Comparison of ENCODE assay signal across 9 cellular contexts in the genomic region with DNA sequence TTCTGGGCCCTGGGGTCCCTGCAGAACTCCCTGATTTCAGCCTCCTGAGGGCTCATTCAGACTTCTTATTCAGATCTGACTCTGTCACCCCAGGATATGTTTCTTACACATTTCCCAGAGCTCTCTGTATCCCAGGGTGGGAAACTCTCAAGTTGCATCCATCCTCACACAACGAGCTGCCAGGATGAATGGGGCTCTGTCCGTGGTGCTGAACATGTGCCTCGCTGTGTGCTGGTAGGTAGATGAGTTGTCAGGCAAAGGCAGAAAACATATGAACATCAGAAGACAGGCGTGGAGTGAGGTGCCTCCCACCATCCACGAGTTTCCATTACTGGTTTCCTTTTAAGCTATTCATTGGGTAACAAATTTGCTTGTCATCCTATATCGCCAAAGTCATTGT. TPM values are rescaled to one million over a fixed set of nuclear protein-coding genes. Genes with fewer than 3 reads are reported as not detected.
DNase-seq lines count a peak whose midpoint lies in the region; ATAC-seq, FAIRE-seq and TF ChIP-seq lines count a peak whose summit lies in the region.
"Had no signal": no experiment of that assay in that cellular context is flagged by ENCODE, and none has a peak within 500 bp of the region (broad histone marks: within the 10 kb centered on the region; RNA-seq: fewer than 3 reads in every experiment).

No MANE protein-coding gene starts in this region.

- TF ChIP-seq CTCF in H1 (IDR thresholded peaks at IDR 0.05; ENCODE audit: control extremely low read depth in 1 of 3, insufficient read depth in 1 of 3, low read depth in 1 of 3, low read length in 3 of 3): no peak

- no peak overlapping the region for H3K4ac ChIP-seq in H1 (replicated peaks; ENCODE audit: insufficient read length, low read depth, low read length)

- no peak overlapping the region for H2AFZ ChIP-seq in H1 (ENCODE audit: low read length)

- no peak for ATAC-seq in activated CD4-positive, CD25-positive, alpha-beta regulatory T cell treated with anti-CD3 and anti-CD28 coated beads, Interleukin-2, amount 50 U/mL, for 24 hours
- ATAC-seq in SK-N-SH treated with all-trans-retinoic acid at 6 μM for 48 hours: 0 out of 3 replicates have a peak, but pooled peaks have one; percentile 33
- no peak for ATAC-seq in GM21786 (IDR thresholded peaks at IDR 0.05; ENCODE audit: unreplicated experiment)

- no peak overlapping the region for H2BK20ac ChIP-seq in H1 (ENCODE audit: low read length)

- H4K20me1 ChIP-seq in H1 (replicated peaks in 1 of 2; ENCODE audit: control insufficient read depth in 1 of 2, insufficient read depth in 2 of 2, low read length in 2 of 2): peaks cover 0 to 3% of the 10 kb centered on the region in 2 experiments

- WGBS in H1 (ENCODE audit: extremely low coverage in 1 of 2, insufficient coverage in 1 of 2, insufficient read length in 1 of 2, insufficient replicate concordance in 2 of 2, low coverage in 1 of 2, low lambda C conversion rate in 2 of 2, missing lambda C conversion rate in 1 of 2), 2 experiments: 28% methylated on average over 6 of the region's 6 CpGs; no CpG with 5 or more reads in 1 of the 2 experiments

- H3K4me2 ChIP-seq in H1 (ENCODE audit: insufficient read depth in 1 of 2, low read depth in 2 of 2, low read length in 2 of 2): no peak overlapping the region

- TF ChIP-seq RAD21 in H1 (IDR thresholded peaks at IDR 0.05 in 1 of 2, conservative IDR thresholded peaks at IDR 0.05 in 1 of 2; ENCODE audit: low read depth in 2 of 2, low read length in 2 of 2): no peak

- TF ChIP-seq EP300 in H1 (IDR thresholded peaks at IDR 0.05; ENCODE audit: borderline replicate concordance in 1 of 2, low read depth in 2 of 2, low read length in 2 of 2): no peak

- H3K56ac ChIP-seq in H1 (replicated peaks; ENCODE audit: insufficient read length, low read depth, low read length): no peak overlapping the region

- no peak overlapping the region for H2BK12ac ChIP-seq in H1 (ENCODE audit: low read depth, low read length)

- H3K9ac ChIP-seq in H1 (replicated peaks in 1 of 4; ENCODE audit: extremely low read depth in 1 of 4, low read depth in 3 of 4, low read length in 3 of 4): no peak overlapping the region

- H3K36me3 ChIP-seq in H1 (ENCODE audit: control insufficient read depth in 2 of 4, insufficient read depth in 4 of 4, low read length in 3 of 4): no peaks in the 10 kb centered on the region

- TF ChIP-seq POLR2A in H1 (IDR thresholded peaks at IDR 0.05; ENCODE audit: control extremely low read depth in 1 of 2, low read depth in 2 of 2, low read length in 2 of 2): no peak

- no peaks in the 10 kb centered on the region for H3K23me2 ChIP-seq in H1 (ENCODE audit: low read depth, low read length)

- H3K23ac ChIP-seq in H1 (ENCODE audit: insufficient read length): no peak overlapping the region

- no peak overlapping the region for H3K14ac ChIP-seq in H1 (ENCODE audit: insufficient read length)

- peak; percentile 76 for FAIRE-seq in H1 (lab: Jason Lieb, UNC)

- H3K4me3 ChIP-seq in H1 (ENCODE audit: extremely low read depth in 1 of 4, insufficient read depth in 2 of 4, low read depth in 3 of 4, low read length in 4 of 4): no peak overlapping the region

- DNase-seq in activated CD4-positive, CD25-positive, alpha-beta regulatory T cell treated with anti-CD3 and anti-CD28 coated beads, Interleukin-2, amount 50 U/mL, for 72 hours: peak; percentile 36
- DNase-seq in H1 (ENCODE audit: low read depth in 1 of 2, low spot score in 2 of 2) (peak; percentile 38 to 89), DMS79 treated with DMSO at 0.1 percent for 48 hours (lab: John Stamatoyannopoulos, UW) (no peak), NCI-H1436 treated with DMSO at 0.1 percent for 48 hours (lab: John Stamatoyannopoulos, UW) (no peak)
- DNase-seq in stimulated activated CD4-positive, alpha-beta T cell treated with anti-CD3 and anti-CD28 coated beads, Interleukin-12 subunit alpha, Interleukin-12 subunit beta, amount 100 ng/mL, for 48 hours (ENCODE audit: low read depth in 2 of 3, low spot score in 1 of 3): peak in 2 of 3 donors; percentile 20 to 25
- DNase-seq: Right ventricle myocardium superior had no signal

- H3K18ac ChIP-seq in H1 (ENCODE audit: extremely low read depth, low read length): no peak overlapping the region

- no peak overlapping the region for H2AK5ac ChIP-seq in H1 (ENCODE audit: low read depth, low read length)

- H3K79me1 ChIP-seq in H1 (ENCODE audit: low read depth, low read length): no peaks in the 10 kb centered on the region

- H4K8ac ChIP-seq in H1 (ENCODE audit: extremely low read depth, insufficient read depth, low read length): no peak overlapping the region

- H4K91ac ChIP-seq in H1 (replicated peaks; ENCODE audit: insufficient read length, low read length): no peak overlapping the region

- CTCF ChIA-PET in H1 (lab: Charles Lee; ENCODE audit: partially characterized antibody): interaction anchor here (0.7 to 1.4 kb wide), 4 partner anchors 29 to 140 kb away, joined by 3 to 7 read pairs (median 4); no protein-coding TSS in a partner anchor

- H3K27ac ChIP-seq in H1 (ENCODE audit: low read depth, low read length): no peak overlapping the region

- no peaks in the 10 kb centered on the region for H3K4me1 ChIP-seq in H1 (replicated peaks in 1 of 4; ENCODE audit: control insufficient read depth in 3 of 4, insufficient read depth in 4 of 4, low read length in 3 of 4)

- POLR2A ChIA-PET in H1 (lab: Charles Lee; ENCODE audit: partially characterized antibody): no interaction called here

- H4K5ac ChIP-seq in H1 (ENCODE audit: insufficient read length, low read depth, low read length): no peak overlapping the region

- H3K27me3 ChIP-seq in H1 (replicated peaks in 1 of 4; ENCODE audit: control insufficient read depth in 3 of 4, extremely low read depth in 1 of 4, insufficient read depth in 3 of 4, low read length in 3 of 4): no peaks in the 10 kb centered on the region

- H2BK15ac ChIP-seq in H1 (ENCODE audit: low read length): no peak overlapping the region

- H3K9me3 ChIP-seq in H1 (ENCODE audit: insufficient read depth in 2 of 2, low read depth in 1 of 2, low read length in 1 of 2): no peaks in the 10 kb centered on the region

- H3K79me2 ChIP-seq in H1 (ENCODE audit: control insufficient read depth in 1 of 2, insufficient read depth in 2 of 2, low read length in 2 of 2): no peaks in the 10 kb centered on the region

- no peak overlapping the region for H2BK120ac ChIP-seq in H1 (replicated peaks; ENCODE audit: low read depth, low read length)

- H2BK5ac ChIP-seq in H1 (ENCODE audit: low read depth, low read length): no peak overlapping the region

TF ChIP-seq in SK-N-SH treated with all-trans-retinoic acid at 6 μM for 48 hours, 23 proteins besides CTCF, POLR2A, EP300 and RAD21 (continues in another document):
- no peak for TF ChIP-seq TCF4 (CRISPR knock-in tag; IDR thresholded peaks at IDR 0.05; ENCODE audit: borderline replicate concordance)
- no peak for TF ChIP-seq TOX (CRISPR knock-in tag; IDR thresholded peaks at IDR 0.05; ENCODE audit: borderline replicate concordance)
- no peak for TF ChIP-seq SNAI2 (CRISPR knock-in tag; IDR thresholded peaks at IDR 0.05)
- no peak for TF ChIP-seq ZFP3 (CRISPR knock-in tag; IDR thresholded peaks at IDR 0.05)
- no peak for TF ChIP-seq PATZ1 (CRISPR knock-in tag; IDR thresholded peaks at IDR 0.05; ENCODE audit: borderline replicate concordance)

TF ChIP-seq in H1, 55 proteins besides CTCF, POLR2A, EP300 and RAD21:
- TF ChIP-seq MAX (IDR thresholded peaks at IDR 0.05) (peak; percentile 91), SP2 (IDR thresholded peaks at IDR 0.05; ENCODE audit: low read length) (no peak), HDAC2 (IDR thresholded peaks at IDR 0.05; ENCODE audit: borderline replicate concordance in 1 of 2, low read depth in 2 of 2, low read length in 2 of 2) (0 out of 4 replicates have a peak, but pooled peaks of 1 of the 2 experiments have one; percentile 50), SIN3A (conservative IDR thresholded peaks at IDR 0.05 in 1 of 2, IDR thresholded peaks at IDR 0.05 in 1 of 2; ENCODE audit: low read depth in 1 of 2, low read length in 2 of 2) (peak; percentile 96 to 97; a peak in 3 of 4 replicates), GABPA (IDR thresholded peaks at IDR 0.05; ENCODE audit: borderline replicate concordance, insufficient read depth, low read length) (no peak), TAF7 (optimal IDR thresholded peaks at IDR 0.05; ENCODE audit: borderline replicate concordance, low read depth, low read length) (no peak), SUZ12 (IDR thresholded peaks at IDR 0.05; ENCODE audit: low read length) (no peak), CBX5 (IDR thresholded peaks at IDR 0.05; ENCODE audit: low read depth, low read length) (no peak), KDM5A (IDR thresholded peaks at IDR 0.05; ENCODE audit: low read length) (no peak), PHF8 (conservative IDR thresholded peaks at IDR 0.05; ENCODE audit: low read depth, low read length) (no peak)

RNA-seq across cellular contexts. Expression of gene IGFL1, which starts 11.4 kb away (rescaled TPM):
- not detected in 2 replicates for total RNA-seq in H1 (2021; fragmentation: NEBNext Ultra II Directional; extraction: Animal tissue kit (Norgen Biotek cat#: 25700))
- not detected in 2 replicates for polyA plus RNA-seq in H1 (2011; rRNA removed)
- polyA plus RNA-seq in H1 (2011; cell fraction: cytosol; rRNA removed): not detected
- polyA plus RNA-seq in H1 (2011; cell fraction: nucleus; rRNA removed): not detected
- polyA plus RNA-seq in H1 (2012, experiment 1 of 2): not detected in 4 replicates
- not detected for polyA plus RNA-seq in H1 (2012, experiment 2 of 2)
- 0.08 TPM for polyA plus RNA-seq in H1 (2013, experiment 1 of 2)
- not detected for polyA plus RNA-seq in H1 (2013, experiment 2 of 2)
- polyA minus RNA-seq in H1 (2011; rRNA and poly(A)+ RNA removed): not detected in 2 replicates
- polyA minus RNA-seq in H1 (2011; cell fraction: cytosol; rRNA and poly(A)+ RNA removed): not detected
- polyA minus RNA-seq in H1 (2011; cell fraction: nucleus; rRNA and poly(A)+ RNA removed): not detected
- total RNA-seq: Right ventricle myocardium superior had no signal

Comparison
In these comparisons a context has a peak if more than half of its experiments do, and no peak if none do; other contexts are left out.
1. DNase-seq: peak in activated CD4-positive, CD25-positive, alpha-beta regulatory T cell treated with anti-CD3 and anti-CD28 coated beads, Interleukin-2, amount 50 U/mL, for 72 hours (single experiment), H1 (2 of 2) and stimulated activated CD4-positive, alpha-beta T cell treated with anti-CD3 and anti-CD28 coated beads, Interleukin-12 subunit alpha, Interleukin-12 subunit beta, amount 100 ng/mL, for 48 hours (2 of 3); none in DMS79 treated with DMSO at 0.1 percent for 48 hours (single experiment) and NCI-H1436 treated with DMSO at 0.1 percent for 48 hours (single experiment).